In genomic region chr11:132062541-132062940, GRCh38 we compare ENCODE assay signal across 1 cellular context.
TF ChIP-seq lines count a peak whose summit lies in the region.

No MANE protein-coding gene starts in this region.

TF ChIP-seq in endothelial cell of umbilical vein, 7 proteins besides CTCF, POLR2A, EP300 and RAD21 (continued from another document):
- TF ChIP-seq, protein P1, sequence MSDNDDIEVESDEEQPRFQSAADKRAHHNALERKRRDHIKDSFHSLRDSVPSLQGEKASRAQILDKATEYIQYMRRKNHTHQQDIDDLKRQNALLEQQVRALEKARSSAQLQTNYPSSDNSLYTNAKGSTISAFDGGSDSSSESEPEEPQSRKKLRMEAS (IDR thresholded peaks at IDR 0.05; ENCODE audit: insufficient read depth, insufficient read length) = no peak
- TF ChIP-seq JUN (IDR thresholded peaks at IDR 0.05; ENCODE audit: borderline replicate concordance, insufficient read depth, insufficient read length, low read depth) (no peak), GATA2 (IDR thresholded peaks at IDR 0.05; ENCODE audit: insufficient read depth, insufficient read length, low read depth, low read length) (no peak), EZH2 (IDR thresholded peaks at IDR 0.05; ENCODE audit: borderline replicate concordance, low read depth, low read length, severe bottlenecking) (no peak), MYC (IDR thresholded peaks at IDR 0.05; ENCODE audit: low read depth, low read length) (no peak), POLR2AphosphoS5 (IDR thresholded peaks at IDR 0.05; ENCODE audit: insufficient read depth, low read depth, low read length) (no peak)
